ENCODE assay signal across 9 cellular contexts in genomic region chr2:8543412-8544167, GRCh38.
DNase-seq lines count a peak whose midpoint lies in the region; ATAC-seq, FAIRE-seq and TF ChIP-seq lines count a peak whose summit lies in the region.
"Had no signal": no experiment of that assay in that cellular context is flagged by ENCODE, and none has a peak within 500 bp of the region (broad histone marks: within the 10 kb centered on the region; RNA-seq: fewer than 3 reads in every experiment).

No MANE protein-coding gene starts in this region.

- H3K27me3 ChIP-seq in MM.1S (replicated peaks; ENCODE audit: insufficient read depth, low read length) (no peaks in the 10 kb centered on the region), fibroblast of lung (ENCODE audit: control insufficient read depth, insufficient read depth, low read length) (no peaks in the 10 kb centered on the region)

- H3K4me3 ChIP-seq in MM.1S (ENCODE audit: low read length) (peak overlapping the region; percentile 25), fibroblast of lung (replicated peaks in 1 of 4; ENCODE audit: control extremely low read depth in 1 of 4, insufficient read depth in 1 of 4, low read depth in 3 of 4, low read length in 4 of 4) (no peak overlapping the region)

- TF ChIP-seq POLR2A in H54 (IDR thresholded peaks at IDR 0.05; ENCODE audit: low read depth, low read length): no peak

- H2AFZ ChIP-seq in MM.1S (ENCODE audit: low read length) (peak overlapping the region; percentile 73), fibroblast of lung (ENCODE audit: low read length) (no peak overlapping the region)

- intact Hi-C loops in sciatic nerve (cut with DNase I): no loop called here

- no peaks in the 10 kb centered on the region for H4K20me1 ChIP-seq in MM.1S (ENCODE audit: insufficient read depth, low read length)
- no peaks in the 10 kb centered on the region for H4K20me1 ChIP-seq in fibroblast of lung (ENCODE audit: control insufficient read depth, extremely low read depth, insufficient read depth, low read length)

- DNase-seq in H54 (ENCODE audit: insufficient read length, low spot score) (peak; percentile 94), MM.1S (peak; percentile 95), fibroblast of lung (ENCODE audit: low read depth in 2 of 2) (peak; percentile 85 to 92), sciatic nerve (ENCODE audit: low spot score) (peak; percentile 71), NCI-H446 treated with DMSO at 0.1 percent for 48 hours (lab: John Stamatoyannopoulos, UW) (no peak), NCI-H187 treated with DMSO at 0.1 percent for 48 hours (lab: John Stamatoyannopoulos, UW) (no peak)
- peak; percentile 35 to 48 for DNase-seq in activated CD4-positive, alpha-beta T cell treated with anti-CD3 and anti-CD28 coated beads, Interleukin-2, amount 50 U/mL, for 4 hours

- ATAC-seq in GM18498 (IDR thresholded peaks at IDR 0.05; ENCODE audit: unreplicated experiment): peak; percentile 77
- ATAC-seq in sciatic nerve: peak; percentile 68

- TF ChIP-seq CTCF in MM.1S (IDR thresholded peaks at IDR 0.05; ENCODE audit: low read length) (no peak), fibroblast of lung (conservative IDR thresholded peaks at IDR 0.05 in 1 of 2, IDR thresholded peaks at IDR 0.05 in 1 of 2; ENCODE audit: low read depth in 1 of 2, low read length in 2 of 2) (no peak)

- peaks cover 22% of the 10 kb centered on the region for H3F3A ChIP-seq in MM.1S (ENCODE audit: insufficient read depth, low read length)

- FAIRE-seq in H54 (lab: Jason Lieb, UNC): peak; percentile 67
- FAIRE-seq: colon had no signal

- H3K4me2 ChIP-seq in MM.1S (ENCODE audit: low read depth, low read length): peak overlapping the region; percentile 59
- peak overlapping the region; percentile 52 for H3K4me2 ChIP-seq in fibroblast of lung (ENCODE audit: extremely low read depth, insufficient read depth, low read length)

- no peaks in the 10 kb centered on the region for H3K9me3 ChIP-seq in MM.1S (replicated peaks; ENCODE audit: insufficient read depth, low read length)
- H3K9me3 ChIP-seq in fibroblast of lung (ENCODE audit: control insufficient read depth, insufficient read depth, low read depth, low read length): no peaks in the 10 kb centered on the region

- H3K27ac ChIP-seq in MM.1S (ENCODE audit: low read length): peak overlapping the region; percentile 90
- peak overlapping the region; percentile 46 for H3K27ac ChIP-seq in fibroblast of lung (ENCODE audit: insufficient read depth, low read length)

- H3K4me1 ChIP-seq in MM.1S (ENCODE audit: low read length): peaks cover 39% of the 10 kb centered on the region
- H3K4me1 ChIP-seq in fibroblast of lung (ENCODE audit: control insufficient read depth, extremely low read depth, insufficient read depth, low read length): peaks cover 10% of the 10 kb centered on the region

- H3K9ac ChIP-seq in MM.1S (ENCODE audit: low read length) (peak overlapping the region; percentile 72), fibroblast of lung (ENCODE audit: insufficient read depth, low read length) (no peak overlapping the region)

- no peaks in the 10 kb centered on the region for H3K79me2 ChIP-seq in MM.1S (ENCODE audit: low read length)
- no peaks in the 10 kb centered on the region for H3K79me2 ChIP-seq in fibroblast of lung (ENCODE audit: control insufficient read depth, insufficient read depth, low read length)

- no peaks in the 10 kb centered on the region for H3K9me2 ChIP-seq in MM.1S (replicated peaks; ENCODE audit: insufficient read depth, low read length)

- H3K36me3 ChIP-seq in MM.1S (replicated peaks; ENCODE audit: insufficient read depth, low read length): no peaks in the 10 kb centered on the region
- H3K36me3 ChIP-seq in fibroblast of lung (ENCODE audit: control insufficient read depth, insufficient read depth, low read length): no peaks in the 10 kb centered on the region

Comparison
In these comparisons a context has a peak if more than half of its experiments do, and no peak if none do; other contexts are left out.
1. DNase-seq: peak in H54 (single experiment), MM.1S (single experiment), activated CD4-positive, alpha-beta T cell treated with anti-CD3 and anti-CD28 coated beads, Interleukin-2, amount 50 U/mL, for 4 hours (2 of 2), fibroblast of lung (2 of 2) and sciatic nerve (single experiment); none in NCI-H446 treated with DMSO at 0.1 percent for 48 hours (single experiment) and NCI-H187 treated with DMSO at 0.1 percent for 48 hours (single experiment).